14 cellular contexts compared by ENCODE assay signal in the genomic region with DNA sequence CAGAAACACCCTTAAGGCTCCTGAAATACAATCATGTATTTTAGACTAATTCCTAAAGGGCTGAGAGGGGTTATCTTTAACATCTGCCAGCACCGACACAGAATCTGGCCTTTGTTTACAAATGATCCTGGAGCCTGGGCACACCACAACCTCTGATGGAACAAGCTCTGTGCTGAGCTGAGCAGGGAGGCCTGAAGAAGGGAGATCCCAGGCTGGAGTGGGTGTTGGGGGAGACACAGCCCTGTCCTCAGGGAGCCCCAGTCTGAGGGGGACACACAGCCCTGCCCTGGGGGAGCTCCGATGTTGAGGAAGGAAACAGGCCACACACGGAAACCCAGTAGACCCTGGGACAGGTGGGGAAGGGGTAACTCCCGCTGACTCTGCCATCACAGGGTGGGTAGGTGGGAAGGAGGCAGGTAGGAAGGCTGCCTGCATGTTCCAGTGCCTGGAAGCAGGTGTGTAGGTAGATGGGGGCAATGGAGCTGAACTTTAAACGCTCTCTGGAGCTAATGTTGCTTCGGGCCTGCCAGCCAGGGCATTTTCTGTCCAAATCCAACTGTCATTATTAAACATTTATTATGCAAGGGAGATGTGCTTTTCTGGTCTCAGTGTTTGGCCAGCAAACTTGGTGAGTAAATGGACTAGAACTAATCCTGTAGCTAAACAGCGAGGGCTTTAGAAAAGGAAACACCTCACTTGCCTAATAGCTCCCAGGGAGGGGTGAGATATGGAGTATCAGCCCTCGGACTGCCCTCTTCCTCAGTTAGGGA.
A peak's percentile ranks its signal among the peaks of the same experiment; 100 is the strongest.
DNase-seq lines count a peak whose midpoint lies in the region; ATAC-seq, FAIRE-seq and TF ChIP-seq lines count a peak whose summit lies in the region.
"Had no signal": no experiment of that assay in that cellular context is flagged by ENCODE, and none has a peak within 500 bp of the region (broad histone marks: within the 10 kb centered on the region; RNA-seq: fewer than 3 reads in every experiment).

No MANE protein-coding gene starts in this region.

- no peaks in the 10 kb centered on the region for H3K4me1 Mint-ChIP-seq in WTC11

- H2BK5ac ChIP-seq in IMR-90 (ENCODE audit: low read depth, low read length, poor library complexity, severe bottlenecking), result no peak overlapping the region

- TF ChIP-seq RAD21 in IMR-90 (IDR thresholded peaks at IDR 0.05; ENCODE audit: low read length), result no peak

- H3K9me3 ChIP-seq in IMR-90 (ENCODE audit: control insufficient read depth, insufficient read depth, low read length) (no peaks in the 10 kb centered on the region), PC-9 (ENCODE audit: insufficient read depth, low read depth) (no peaks in the 10 kb centered on the region; the same call in 1 of the 2 replicates), kidney (ENCODE audit: control insufficient read depth in 1 of 2, low read length in 2 of 2) (no peaks in the 10 kb centered on the region), spleen (no peaks in the 10 kb centered on the region)

- no peak overlapping the region for H4K8ac ChIP-seq in IMR-90 (ENCODE audit: low read depth in 2 of 2, low read length in 2 of 2)

- no peak overlapping the region for H2BK120ac ChIP-seq in IMR-90 (ENCODE audit: low read depth, low read length)

- H2BK20ac ChIP-seq in IMR-90 (ENCODE audit: low read depth, low read length), result no peak overlapping the region

- dilution Hi-C loops in IMR-90 (cut with HindIII; ENCODE audit: low sequenced_read_pairs, unreplicated experiment), result no loop called here

- DNase-seq in IMR-90, result no peak
- DNase-seq in PC-9, result no peak
- peak; percentile 41 for DNase-seq in kidney
- DNase-seq in spleen, result peak; percentile 54
- DNase-seq in WTC11 (ENCODE audit: low spot score), result no peak
- DNase-seq in dorsolateral prefrontal cortex, result no peak
- DNase-seq in HTR-8/SVneo (ENCODE audit: insufficient read length, low spot score), result no peak
- DNase-seq: activated CD4-positive, alpha-beta T cell treated with anti-CD3 and anti-CD28 coated beads for 4 hours; GDM1; GM23248 had no signal

- H3K36me3 Mint-ChIP-seq in WTC11, result no peaks in the 10 kb centered on the region
- H3K36me3 Mint-ChIP-seq: CD14-positive monocyte had no signal

- in situ Hi-C loops in IMR-90 (cut with MboI; ENCODE audit: low sequenced_read_pairs), result no loop called here

- no CpG with 5 or more reads among the region's 8 CpGs for WGBS in IMR-90 (ENCODE audit: extremely low coverage in 2 of 2, insufficient read length in 1 of 2), 2 experiments
- WGBS in spleen, 5 donors, result 70 to 86% (median 76%) methylated on average over 8 of the region's 8 CpGs

- no peak overlapping the region for H3K4me2 ChIP-seq in IMR-90 (ENCODE audit: low read depth, low read length)
- peak overlapping the region; percentile 18; the same call in 1 of the 2 replicates for H3K4me2 ChIP-seq in PC-9

- H3K9me3 Mint-ChIP-seq in WTC11, result peaks cover 8% of the 10 kb centered on the region

- BruUV-seq in IMR-90 (replicated peaks; lab: Mats Ljungman, UMichigan) (no TSS peak), PC-9 (replicated peaks; lab: Mats Ljungman, UMichigan) (no TSS peak)

- H3K4me1 ChIP-seq in IMR-90 (ENCODE audit: control insufficient read depth, insufficient read depth, low read length), result peaks cover 3% of the 10 kb centered on the region; the same call in 1 of the 2 replicates
- peaks cover 21% of the 10 kb centered on the region for H3K4me1 ChIP-seq in PC-9 (replicated peaks; ENCODE audit: insufficient read depth)
- peaks cover 0 to 5% of the 10 kb centered on the region in 2 donors for H3K4me1 ChIP-seq in kidney (ENCODE audit: control insufficient read depth in 1 of 2, insufficient read depth in 1 of 2, low read depth in 1 of 2, low read length in 2 of 2)
- H3K4me1 ChIP-seq in spleen, result no peaks in the 10 kb centered on the region

- H2BK15ac ChIP-seq in IMR-90 (ENCODE audit: low read depth, low read length), result no peak overlapping the region

- no peak overlapping the region for H3K4ac ChIP-seq in IMR-90 (ENCODE audit: low read depth, low read length)

- H3F3A ChIP-seq in PC-9 (ENCODE audit: insufficient read depth, low read depth), result peaks cover 7% of the 10 kb centered on the region; the same call in 1 of the 2 replicates

- H4K5ac ChIP-seq in IMR-90 (ENCODE audit: low read depth, low read length), result no peak overlapping the region; the same call in 1 of the 2 replicates

- TF ChIP-seq POLR2A in IMR-90 (IDR thresholded peaks at IDR 0.05; ENCODE audit: low read depth, low read length) (no peak), spleen (IDR thresholded peaks at IDR 0.05) (no peak)

- H3K27ac Mint-ChIP-seq in WTC11, result no peak overlapping the region
- H3K27ac Mint-ChIP-seq: CD14-positive monocyte had no signal

- H4K20me1 ChIP-seq in IMR-90 (ENCODE audit: insufficient read depth, low read length) (no peaks in the 10 kb centered on the region), PC-9 (ENCODE audit: insufficient read depth) (no peaks in the 10 kb centered on the region)

- peaks cover 15% of the 10 kb centered on the region for H3K27me3 ChIP-seq in IMR-90 (ENCODE audit: control insufficient read depth, insufficient read depth, low read length)
- no peaks in the 10 kb centered on the region for H3K27me3 ChIP-seq in PC-9 (ENCODE audit: insufficient read depth, low read depth)
- H3K27me3 ChIP-seq in spleen (replicated peaks in 1 of 7), result no peaks in the 10 kb centered on the region
- H3K27me3 ChIP-seq in dorsolateral prefrontal cortex, result no peaks in the 10 kb centered on the region

- H2AK5ac ChIP-seq in IMR-90 (ENCODE audit: low read depth, low read length), result no peak overlapping the region

- no peak overlapping the region for H3K18ac ChIP-seq in IMR-90 (ENCODE audit: low read depth, low read length)

- H3K4me3 ChIP-seq in IMR-90 (ENCODE audit: insufficient read depth, low read depth, low read length) (no peak overlapping the region), PC-9 (no peak overlapping the region), kidney (ENCODE audit: low read length in 2 of 2) (no peak overlapping the region), spleen (no peak overlapping the region), dorsolateral prefrontal cortex (no peak overlapping the region)
- H3K4me3 ChIP-seq: GM23248 had no signal

- no peaks in the 10 kb centered on the region for H3K79me2 ChIP-seq in PC-9 (ENCODE audit: low read depth)

- H2AFZ ChIP-seq in IMR-90 (replicated peaks; ENCODE audit: low read length, poor library complexity) (peak overlapping the region; percentile 8), PC-9 (no peak overlapping the region)
- H2AFZ ChIP-seq: GM23248 had no signal

- POLR2A ChIA-PET in IMR-90 (lab: Charles Lee; ENCODE audit: unreplicated experiment) (interaction anchor here (0.6 kb wide), 2 partner anchors 30 to 172 kb away, joined by 3 to 7 read pairs; no protein-coding TSS in a partner anchor), PC-9 (lab: Charles Lee; ENCODE audit: unreplicated experiment) (no interaction called here), WTC11 (lab: Charles Lee) (no interaction called here)

- H3K9ac ChIP-seq in IMR-90 (ENCODE audit: low read depth, low read length) (no peak overlapping the region), kidney (ENCODE audit: low read length in 2 of 2) (no peak overlapping the region)
- H3K9ac ChIP-seq: GM23248 had no signal

- no peak overlapping the region for H3K4me3 Mint-ChIP-seq in WTC11
- H3K4me3 Mint-ChIP-seq: CD14-positive monocyte had no signal

- intact Hi-C loops in IMR-90 (cut with micrococcal nuclease) (no loop called here), PC-9 (cut with micrococcal nuclease; ENCODE audit: unreplicated experiment) (no loop called here), kidney (cut with DNase I) (no loop called here), spleen (cut with DNase I; ENCODE audit: low total_unique reads) (no loop called here), dorsolateral prefrontal cortex (cut with DNase I) (no loop called here)

- H3K27ac ChIP-seq in IMR-90 (ENCODE audit: insufficient read depth, low read length) (no peak overlapping the region), PC-9 (no peak overlapping the region), kidney (ENCODE audit: low read depth in 2 of 2, low read length in 2 of 2) (no peak overlapping the region), spleen (peak overlapping the region in 1 of 8 donors; percentile 4), dorsolateral prefrontal cortex (peak overlapping the region in 1 of 59 donors; percentile 17)
- H3K27ac ChIP-seq: GM23248, HL-60 had no signal

- H3K27me3 Mint-ChIP-seq in WTC11 (ENCODE audit: low read depth), result no peaks in the 10 kb centered on the region

- CTCF ChIA-PET in IMR-90 (lab: Yijun Ruan, JAX), result no interaction called here
- CTCF ChIA-PET in PC-9 (lab: Charles Lee), result interaction anchor here (0.6 kb wide), 1 partner anchor 86 kb away, joined by 6 read pairs; no protein-coding TSS in a partner anchor
- CTCF ChIA-PET in WTC11 (lab: Charles Lee), result interaction anchor here (0.9 to 3.2 kb wide), 6 partner anchors 33 to 162 kb away, joined by 3 to 11 read pairs (median 6); no protein-coding TSS in a partner anchor

- no peak overlapping the region for H4K91ac ChIP-seq in IMR-90 (ENCODE audit: insufficient read depth, low read depth, low read length)

- no peaks in the 10 kb centered on the region for H3K9me2 ChIP-seq in PC-9 (ENCODE audit: insufficient read depth)

- ATAC-seq in IMR-90 (ENCODE audit: low read depth) (peak; percentile 40), WTC11 (no peak), GM18868 (IDR thresholded peaks at IDR 0.05; ENCODE audit: unreplicated experiment) (no peak)

- FAIRE-seq in kidney (lab: Jason Lieb, UNC) (no peak), HTR-8/SVneo (lab: Jason Lieb, UNC) (no peak)
- FAIRE-seq: RCC 7860 had no signal

- no peaks in the 10 kb centered on the region for H3K36me3 ChIP-seq in IMR-90 (ENCODE audit: control insufficient read depth, insufficient read depth, low read length)
- no peaks in the 10 kb centered on the region for H3K36me3 ChIP-seq in PC-9 (ENCODE audit: low read depth)
- no peaks in the 10 kb centered on the region for H3K36me3 ChIP-seq in kidney (ENCODE audit: control insufficient read depth in 1 of 2, insufficient read depth in 2 of 2, low read length in 2 of 2)
- no peaks in the 10 kb centered on the region for H3K36me3 ChIP-seq in spleen

- H2AK9ac ChIP-seq in IMR-90 (replicated peaks; ENCODE audit: low read depth, low read length, poor library complexity), result no peak overlapping the region

- no peak for TF ChIP-seq CTCF in IMR-90 (conservative IDR thresholded peaks at IDR 0.05; ENCODE audit: low read depth, low read length)
- TF ChIP-seq CTCF in PC-9 (conservative IDR thresholded peaks at IDR 0.05), result no peak
- no peak for TF ChIP-seq CTCF in kidney (IDR thresholded peaks at IDR 0.05; ENCODE audit: borderline replicate concordance, extremely low read depth, insufficient read depth)
- TF ChIP-seq CTCF in spleen (IDR thresholded peaks at IDR 0.05 in 8 of 11, conservative IDR thresholded peaks at IDR 0.05 in 3 of 11), result no peak
- no peak for TF ChIP-seq CTCF in WTC11 (IDR thresholded peaks at IDR 0.05)
- TF ChIP-seq CTCF in dorsolateral prefrontal cortex (IDR thresholded peaks at IDR 0.05 in 54 of 56, conservative IDR thresholded peaks at IDR 0.05 in 2 of 56; ENCODE audit: low read depth in 1 of 56, partially characterized antibody in 56 of 56), result no peak

- no peak overlapping the region for H3K14ac ChIP-seq in IMR-90 (replicated peaks; ENCODE audit: low read depth, low read length)

- H3K9me1 ChIP-seq in IMR-90 (ENCODE audit: insufficient read depth, low read length), result no peaks in the 10 kb centered on the region

- H3K56ac ChIP-seq in IMR-90 (ENCODE audit: extremely low read depth, insufficient read depth, low read length), result no peak overlapping the region

- H3K79me1 ChIP-seq in IMR-90 (ENCODE audit: low read depth in 1 of 2, low read length in 2 of 2), result no peaks in the 10 kb centered on the region

- no peak overlapping the region for H3K23ac ChIP-seq in IMR-90 (ENCODE audit: low read depth, low read length)

Comparison
In these comparisons a context has a peak if more than half of its experiments do, and no peak if none do; other contexts are left out.
1. DNase-seq: peak in kidney (single experiment) and spleen (single experiment); none in IMR-90 (single experiment), PC-9 (0 of 2), WTC11 (single experiment), dorsolateral prefrontal cortex (0 of 10) and HTR-8/SVneo (single experiment).